20 cellular contexts compared by ENCODE assay signal in the genomic region with DNA sequence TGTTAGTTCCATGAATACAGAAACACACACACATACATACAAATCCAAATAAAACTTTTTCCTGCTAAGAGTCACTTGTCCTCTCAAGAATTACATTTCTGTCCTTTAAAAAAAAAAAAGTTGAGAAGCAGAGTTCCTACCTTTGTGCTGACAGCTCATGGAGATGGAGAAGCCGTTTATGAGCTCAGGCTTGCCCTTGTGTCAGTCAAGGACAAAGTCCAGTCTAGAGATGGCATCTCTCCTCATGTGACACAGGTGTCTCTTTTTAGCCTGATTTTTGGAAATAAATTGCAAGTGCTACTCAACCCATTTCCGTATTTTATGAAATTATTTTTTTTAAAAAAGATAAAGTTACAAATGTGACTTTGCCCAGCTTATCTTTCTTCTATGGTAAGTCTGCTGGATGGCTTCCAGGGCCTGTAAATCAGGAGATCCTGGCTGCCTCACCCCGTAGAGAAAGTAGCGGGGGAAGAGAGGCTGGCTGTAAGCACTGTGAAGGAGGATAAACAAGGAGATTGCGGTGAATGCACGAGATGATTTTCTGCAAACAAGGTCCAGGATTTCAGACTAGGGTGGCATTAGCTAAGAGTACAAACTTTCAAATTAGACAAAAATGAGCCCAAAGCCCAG.
DNase-seq lines count a peak whose midpoint lies in the region; ATAC-seq and TF ChIP-seq lines count a peak whose summit lies in the region.
"Had no signal": no experiment of that assay in that cellular context is flagged by ENCODE, and none has a peak within 500 bp of the region (broad histone marks: within the 10 kb centered on the region; RNA-seq: fewer than 3 reads in every experiment).

No MANE protein-coding gene starts in this region.

- H3K27me3 ChIP-seq in body of pancreas (no peaks in the 10 kb centered on the region), smooth muscle cell (ENCODE audit: low read depth) (no peaks in the 10 kb centered on the region), heart left ventricle (no peaks in the 10 kb centered on the region)
- H3K27me3 ChIP-seq: gastroesophageal sphincter had no signal

- H3K79me2 ChIP-seq in smooth muscle cell (ENCODE audit: low read depth), result no peaks in the 10 kb centered on the region

- intact Hi-C loops in body of pancreas (cut with DNase I) (no loop called here), heart left ventricle (cut with DNase I) (loop anchor here in 1 of 10 donors (5.0 kb wide), 1 partner anchor 87 kb away; no protein-coding TSS in a partner anchor)

- H3K4me3 ChIP-seq in body of pancreas (no peak overlapping the region), smooth muscle cell (no peak overlapping the region), heart left ventricle (no peak overlapping the region)
- H3K4me3 ChIP-seq: gastroesophageal sphincter, psoas muscle had no signal

- WGBS in body of pancreas, 2 donors, result 20 to 22% methylated on average over 6 of the region's 6 CpGs
- WGBS in smooth muscle cell (ENCODE audit: low lambda C conversion rate), result 52% methylated on average over 6 of the region's 6 CpGs
- WGBS in heart left ventricle, 4 donors, result 27 to 36% (median 29%) methylated on average over 6 of the region's 6 CpGs

- H3K4me1 ChIP-seq in body of pancreas (no peaks in the 10 kb centered on the region), smooth muscle cell (ENCODE audit: low read depth) (no peaks in the 10 kb centered on the region), heart left ventricle (no peaks in the 10 kb centered on the region)
- H3K4me1 ChIP-seq: gastroesophageal sphincter, psoas muscle had no signal

- no peak overlapping the region for H3K4me2 ChIP-seq in smooth muscle cell

- H3K9me3 ChIP-seq in body of pancreas (no peaks in the 10 kb centered on the region), smooth muscle cell (replicated peaks; ENCODE audit: low read depth) (no peaks in the 10 kb centered on the region), heart left ventricle (peaks cover 0 to 10% (median 0%) of the 10 kb centered on the region in 12 donors)
- H3K9me3 ChIP-seq: gastroesophageal sphincter had no signal

- TF ChIP-seq POLR2A in body of pancreas (IDR thresholded peaks at IDR 0.05) (no peak), heart left ventricle (IDR thresholded peaks at IDR 0.05) (no peak)

- no peaks in the 10 kb centered on the region for H3F3A ChIP-seq in smooth muscle cell (ENCODE audit: low read depth)

- H3K27ac ChIP-seq in body of pancreas (no peak overlapping the region), smooth muscle cell (ENCODE audit: low read depth) (no peak overlapping the region), heart left ventricle (no peak overlapping the region)
- H3K27ac ChIP-seq: epithelial cell of prostate, gastroesophageal sphincter, psoas muscle had no signal

- DNase-seq in LoVo (ENCODE audit: low spot score), result peak; percentile 63
- peak in 3 of 4 donors; percentile 22 to 58 (median 34) for DNase-seq in body of pancreas
- DNase-seq in left lobe of liver (ENCODE audit: low spot score), result no peak
- DNase-seq in smooth muscle cell (lab: John Stamatoyannopoulos, UW; ENCODE audit: unreplicated experiment), result no peak
- DNase-seq in NCI-H748 treated with DMSO at 0.1 percent for 48 hours (lab: John Stamatoyannopoulos, UW), result no peak
- DNase-seq in heart left ventricle, result no peak
- no peak for DNase-seq in GM20000 (ENCODE audit: low spot score)
- DNase-seq: activated B cell treated with CpG ODN at 0.5 μM for 24 hours; activated naive CD4-positive, alpha-beta T cell treated with anti-CD3 and anti-CD28 coated beads, Interleukin-2, amount 50 U/mL, for 16 hours; activated T-cell treated with anti-CD3 and anti-CD28 coated beads, Interleukin-2, amount 50 U/mL, for 48 hours; NCI-H2081; NCI-H510A treated with DMSO at 0.1 percent for 48 hours; psoas muscle; SHP77; stimulated activated CD4-positive, alpha-beta T cell treated with anti-CD3 and anti-CD28 coated beads, Interleukin-15, amount 100 ng/mL, for 24 hours; stimulated activated naive CD4-positive, alpha-beta T cell had no signal

- TF ChIP-seq CTCF in body of pancreas (IDR thresholded peaks at IDR 0.05), result no peak
- no peak for TF ChIP-seq CTCF in smooth muscle cell (IDR thresholded peaks at IDR 0.05; ENCODE audit: borderline replicate concordance, insufficient read depth, poor library complexity, severe bottlenecking)
- no peak for TF ChIP-seq CTCF in heart left ventricle (IDR thresholded peaks at IDR 0.05)
- TF ChIP-seq CTCF in GM20000 (IDR thresholded peaks at IDR 0.05; ENCODE audit: extremely low read depth, missing control alignments), result no peak

- ATAC-seq in body of pancreas, result no peak
- peak; percentile 66 for ATAC-seq in left lobe of liver
- no peak for ATAC-seq in GM21390 (IDR thresholded peaks at IDR 0.05; ENCODE audit: unreplicated experiment)
- ATAC-seq in heart left ventricle, result no peak
- ATAC-seq: gastroesophageal sphincter; natural killer cell treated with Interleukin-12 subunit alpha and Interleukin-12 subunit beta and Interleukin-15 and Interleukin-18, amount 100 ng/mL, for 72 hours; psoas muscle had no signal

- H3K9ac ChIP-seq in smooth muscle cell (ENCODE audit: low read depth), result no peak overlapping the region

- no peaks in the 10 kb centered on the region for H3K36me3 ChIP-seq in body of pancreas (replicated peaks in 1 of 2; ENCODE audit: insufficient read depth in 1 of 2, low read depth in 2 of 2)
- no peaks in the 10 kb centered on the region for H3K36me3 ChIP-seq in smooth muscle cell (ENCODE audit: low read depth)
- no peaks in the 10 kb centered on the region for H3K36me3 ChIP-seq in heart left ventricle
- H3K36me3 ChIP-seq: gastroesophageal sphincter had no signal

- peak overlapping the region; percentile 77 for H2AFZ ChIP-seq in smooth muscle cell (ENCODE audit: low read depth)

- no peaks in the 10 kb centered on the region for H4K20me1 ChIP-seq in smooth muscle cell (ENCODE audit: low read depth)

Comparison
In these comparisons a context has a peak if more than half of its experiments do, and no peak if none do; other contexts are left out.
1. DNase-seq: peak in LoVo (single experiment) and body of pancreas (3 of 4); none in left lobe of liver (single experiment), smooth muscle cell (single experiment), NCI-H748 treated with DMSO at 0.1 percent for 48 hours (single experiment), heart left ventricle (0 of 5) and GM20000 (single experiment).